19 cellular contexts compared by ENCODE assay signal in genomic region chr6:184161-184695, GRCh38.
DNase-seq lines count a peak whose midpoint lies in the region; ATAC-seq and TF ChIP-seq lines count a peak whose summit lies in the region.
"Had no signal": no experiment of that assay in that cellular context is flagged by ENCODE, and none has a peak within 500 bp of the region (broad histone marks: within the 10 kb centered on the region; RNA-seq: fewer than 3 reads in every experiment).

No MANE protein-coding gene starts in this region.

- no peak overlapping the region for H3K23ac ChIP-seq in H9 (ENCODE audit: insufficient read length, low read depth, low read length)

- H4K8ac ChIP-seq in H9 (replicated peaks; ENCODE audit: insufficient read length, low read depth, low read length), result no peak overlapping the region

- no peak overlapping the region for H2BK15ac ChIP-seq in H9 (ENCODE audit: low read depth, low read length)

- intact Hi-C loops in activated CD8-positive, alpha-beta T cell treated with anti-CD3 and anti-CD28 coated beads for 36 hours (cut with micrococcal nuclease), result no loop called here
- intact Hi-C loops in left ventricle myocardium superior (cut with micrococcal nuclease), result no loop called here

- POLR2A ChIA-PET in activated CD8-positive, alpha-beta T cell treated with anti-CD3 and anti-CD28 coated beads, Interleukin-2, amount 10 ng/mL, durations not matched to agents 7 days and 5 days (lab: Charles Lee), result interaction anchor here (0.7 to 0.9 kb wide), 3 partner anchors 207 to 225 kb away, joined by 3 read pairs; partner anchors contain the start of gene IRF4
- POLR2A ChIA-PET in activated CD8-positive, alpha-beta T cell treated with anti-CD3 and anti-CD28 coated beads for 36 hours (lab: Charles Lee), result interaction anchor here (0.6 to 2.2 kb wide), 7 partner anchors 9 to 219 kb away, joined by 3 to 12 read pairs (median 4); partner anchors contain the start of gene IRF4

- H2BK12ac ChIP-seq in H9 (ENCODE audit: insufficient read length, low read depth, low read length), result no peak overlapping the region

- H3K56ac ChIP-seq in H9 (ENCODE audit: insufficient read length, low read depth, low read length), result no peak overlapping the region

- no peak for TF ChIP-seq CTCF in activated CD8-positive, alpha-beta T cell treated with anti-CD3 and anti-CD28 coated beads for 36 hours (IDR thresholded peaks at IDR 0.05)
- no peak for TF ChIP-seq CTCF in H9 (conservative IDR thresholded peaks at IDR 0.05)

- H4K91ac ChIP-seq in H9 (ENCODE audit: insufficient read length, low read depth, low read length), result no peak overlapping the region

- H3K27me3 ChIP-seq in H9 (ENCODE audit: insufficient read depth, low read length), result no peaks in the 10 kb centered on the region
- H3K27me3 ChIP-seq: SJSA1 had no signal

- no peak overlapping the region for H2AFZ ChIP-seq in H9 (ENCODE audit: low read length)
- H2AFZ ChIP-seq: PC-9 had no signal

- H3K9me3 Mint-ChIP-seq in activated CD8-positive, alpha-beta T cell treated with anti-CD3 and anti-CD28 coated beads, Interleukin-2, amount 10 ng/mL, durations not matched to agents 7 days and 5 days (ENCODE audit: insufficient read depth), result no peaks in the 10 kb centered on the region
- peaks cover 3% of the 10 kb centered on the region for H3K9me3 Mint-ChIP-seq in activated CD8-positive, alpha-beta T cell treated with anti-CD3 and anti-CD28 coated beads for 36 hours
- H3K9me3 Mint-ChIP-seq in H9, result peaks cover 3 to 5% of the 10 kb centered on the region in 2 experiments; a peak in 4 of 5 replicates

- no peak overlapping the region for H3K4ac ChIP-seq in H9 (ENCODE audit: low read depth, low read length)

- H3K14ac ChIP-seq in H9 (ENCODE audit: insufficient read depth, low read length), result no peak overlapping the region

- no peak overlapping the region for H2AK5ac ChIP-seq in H9 (ENCODE audit: insufficient read length, low read length)

- no peak for DNase-seq in activated CD8-positive, alpha-beta T cell treated with anti-CD3 and anti-CD28 coated beads, Interleukin-2, amount 10 ng/mL, durations not matched to agents 7 days and 5 days
- no peak for DNase-seq in activated CD8-positive, alpha-beta T cell treated with anti-CD3 and anti-CD28 coated beads for 36 hours
- DNase-seq in NAMALWA (ENCODE audit: low spot score) (peak; percentile 65), germinal center (ENCODE audit: low spot score) (peak; percentile 76), left ventricle myocardium superior (no peak), H9 (no peak)
- DNase-seq: Caco-2; DMS153; EL; H7; IMR-90; NCI-H1417; NCI-H187 treated with DMSO at 0.1 percent for 48 hours; NK-92 treated with Interleukin-12 subunit alpha and Interleukin-12 subunit beta, amount 100 ng/mL, for 24 hours; PC-9; SW 1271 had no signal

- H2BK20ac ChIP-seq in H9 (ENCODE audit: low read depth, low read length, poor library complexity, severe bottlenecking), result no peak overlapping the region

- CTCF ChIA-PET in activated CD8-positive, alpha-beta T cell treated with anti-CD3 and anti-CD28 coated beads, Interleukin-2, amount 10 ng/mL, durations not matched to agents 7 days and 5 days (lab: Charles Lee), result interaction anchor here (0.6 to 1.3 kb wide), 5 partner anchors 10 to 409 kb away, joined by 3 to 4 read pairs (median 4); no protein-coding TSS in a partner anchor
- CTCF ChIA-PET in activated CD8-positive, alpha-beta T cell treated with anti-CD3 and anti-CD28 coated beads for 36 hours (lab: Charles Lee), result interaction anchor here (1.0 to 3.3 kb wide), 5 partner anchors 11 to 208 kb away, joined by 3 to 15 read pairs (median 3); partner anchors contain the start of gene IRF4

- H3K27me3 Mint-ChIP-seq in activated CD8-positive, alpha-beta T cell treated with anti-CD3 and anti-CD28 coated beads, Interleukin-2, amount 10 ng/mL, durations not matched to agents 7 days and 5 days (ENCODE audit: low read depth), result no peaks in the 10 kb centered on the region
- H3K27me3 Mint-ChIP-seq in activated CD8-positive, alpha-beta T cell treated with anti-CD3 and anti-CD28 coated beads for 36 hours, result peaks cover 4% of the 10 kb centered on the region
- peaks cover 4% of the 10 kb centered on the region; the same call in 1 of the 2 replicates for H3K27me3 Mint-ChIP-seq in H9 (ENCODE audit: low read depth)

- no peak overlapping the region for H3T11ph ChIP-seq in H9 (ENCODE audit: low read length)

- no CpG with 5 or more reads among the region's 7 CpGs for whole genome bisulfite sequencing in H9 (ENCODE audit: extremely low coverage, insufficient read length, low lambda C conversion rate)

- no peak for ATAC-seq in activated CD8-positive, alpha-beta T cell treated with anti-CD3 and anti-CD28 coated beads, Interleukin-2, amount 10 ng/mL, durations not matched to agents 7 days and 5 days
- ATAC-seq in activated CD8-positive, alpha-beta T cell treated with anti-CD3 and anti-CD28 coated beads for 36 hours, result no peak
- ATAC-seq in left ventricle myocardium superior (no peak), HG02623 (IDR thresholded peaks at IDR 0.05; ENCODE audit: unreplicated experiment) (no peak)
- ATAC-seq: A549 had no signal

- H3K18ac ChIP-seq in H9 (ENCODE audit: insufficient read length, low read depth, low read length), result no peak overlapping the region

- no peaks in the 10 kb centered on the region for H3K79me2 ChIP-seq in H9 (ENCODE audit: insufficient read depth, low read length)

- no peak overlapping the region for H3K4me2 ChIP-seq in H9 (ENCODE audit: insufficient read depth, insufficient read length, low read length)
- H3K4me2 ChIP-seq: A549, PC-9 had no signal

- no peak overlapping the region for H4K5ac ChIP-seq in H9 (ENCODE audit: insufficient read length, low read depth, low read length)

- no peak overlapping the region for H3K4me3 Mint-ChIP-seq in activated CD8-positive, alpha-beta T cell treated with anti-CD3 and anti-CD28 coated beads, Interleukin-2, amount 10 ng/mL, durations not matched to agents 7 days and 5 days
- H3K4me3 Mint-ChIP-seq in activated CD8-positive, alpha-beta T cell treated with anti-CD3 and anti-CD28 coated beads for 36 hours, result no peak overlapping the region
- H3K4me3 Mint-ChIP-seq in H9, result no peak overlapping the region; a peak in 1 of 5 replicates

- H3K27ac ChIP-seq in H9 (ENCODE audit: insufficient read length, low read depth, low read length), result no peak overlapping the region
- H3K27ac ChIP-seq: A549, PC-9, SJSA1 had no signal

- peak overlapping the region; percentile 21 for H3K27ac Mint-ChIP-seq in activated CD8-positive, alpha-beta T cell treated with anti-CD3 and anti-CD28 coated beads, Interleukin-2, amount 10 ng/mL, durations not matched to agents 7 days and 5 days
- no peak overlapping the region for H3K27ac Mint-ChIP-seq in activated CD8-positive, alpha-beta T cell treated with anti-CD3 and anti-CD28 coated beads for 36 hours
- H3K27ac Mint-ChIP-seq in H9, result no peak overlapping the region

- no peaks in the 10 kb centered on the region for H3K9me3 ChIP-seq in H9 (ENCODE audit: control insufficient read depth, low read depth, low read length)
- H3K9me3 ChIP-seq: A549, Caco-2, SJSA1 had no signal

- no peaks in the 10 kb centered on the region for H4K20me1 ChIP-seq in H9 (ENCODE audit: control insufficient read depth, insufficient read depth, insufficient read length)

- H2BK120ac ChIP-seq in H9 (ENCODE audit: low read depth, low read length, poor library complexity, severe bottlenecking), result no peak overlapping the region

- no peak overlapping the region for H2BK5ac ChIP-seq in H9 (ENCODE audit: insufficient read length, low read length)

- H3K23me2 ChIP-seq in H9 (ENCODE audit: insufficient read length, low read depth, low read length, poor library complexity, severe bottlenecking), result no peaks in the 10 kb centered on the region

- H3K4me1 ChIP-seq in H9 (ENCODE audit: insufficient read depth, low read length), result no peaks in the 10 kb centered on the region
- H3K4me1 ChIP-seq: A549, Caco-2, SJSA1 had no signal

- H3K36me3 Mint-ChIP-seq in activated CD8-positive, alpha-beta T cell treated with anti-CD3 and anti-CD28 coated beads, Interleukin-2, amount 10 ng/mL, durations not matched to agents 7 days and 5 days (ENCODE audit: low read depth), result peaks cover 3% of the 10 kb centered on the region
- no peaks in the 10 kb centered on the region for H3K36me3 Mint-ChIP-seq in activated CD8-positive, alpha-beta T cell treated with anti-CD3 and anti-CD28 coated beads for 36 hours (ENCODE audit: low read depth)
- no peaks in the 10 kb centered on the region; a peak in 1 of 7 replicates for H3K36me3 Mint-ChIP-seq in H9 (ENCODE audit: insufficient read depth in 1 of 3, low read depth in 3 of 3)

- peaks cover 36% of the 10 kb centered on the region for H3K4me1 Mint-ChIP-seq in activated CD8-positive, alpha-beta T cell treated with anti-CD3 and anti-CD28 coated beads, Interleukin-2, amount 10 ng/mL, durations not matched to agents 7 days and 5 days (ENCODE audit: low read depth)
- H3K4me1 Mint-ChIP-seq in activated CD8-positive, alpha-beta T cell treated with anti-CD3 and anti-CD28 coated beads for 36 hours (ENCODE audit: low read depth), result peaks cover 38% of the 10 kb centered on the region
- H3K4me1 Mint-ChIP-seq in H9, result peaks cover 7 to 17% of the 10 kb centered on the region in 2 experiments; a peak in 3 of 4 replicates

- H3K79me1 ChIP-seq in H9 (ENCODE audit: insufficient read depth, low read depth, low read length, poor library complexity, severe bottlenecking), result no peaks in the 10 kb centered on the region

- H3K9ac ChIP-seq in H9 (ENCODE audit: extremely low read depth, insufficient read length, low read length), result no peak overlapping the region

Comparison
In these comparisons a context has a peak if more than half of its experiments do, and no peak if none do; other contexts are left out.
1. DNase-seq: peak in NAMALWA (single experiment) and germinal center (single experiment); none in activated CD8-positive, alpha-beta T cell treated with anti-CD3 and anti-CD28 coated beads, Interleukin-2, amount 10 ng/mL, durations not matched to agents 7 days and 5 days (single experiment), activated CD8-positive, alpha-beta T cell treated with anti-CD3 and anti-CD28 coated beads for 36 hours (single experiment), left ventricle myocardium superior (single experiment) and H9 (single experiment).